1 cellular context compared by ENCODE assay signal in genomic region chr17:45574376-45574775, GRCh38.
TF ChIP-seq lines count a peak whose summit lies in the region.

No MANE protein-coding gene starts in this region.

TF ChIP-seq in GM23338, 12 proteins besides CTCF, POLR2A, EP300 and RAD21 (continued from another document):
- no peak for TF ChIP-seq ZNF462 (CRISPR knock-in tag; IDR thresholded peaks at IDR 0.05)
- no peak for TF ChIP-seq POLR2AphosphoS5 (IDR thresholded peaks at IDR 0.05; ENCODE audit: low read depth)
